In genomic region chr21:35508389-35508888, GRCh38 we compare ENCODE assay signal across 9 cellular contexts.
A peak's percentile ranks its signal among the peaks of the same experiment; 100 is the strongest.
DNase-seq lines count a peak whose midpoint lies in the region; ATAC-seq and TF ChIP-seq lines count a peak whose summit lies in the region.
"Had no signal": no experiment of that assay in that cellular context is flagged by ENCODE, and none has a peak within 500 bp of the region (broad histone marks: within the 10 kb centered on the region; RNA-seq: fewer than 3 reads in every experiment).

No MANE protein-coding gene starts in this region.

- TF ChIP-seq CTCF in fibroblast of the aortic adventitia (IDR thresholded peaks at IDR 0.05; ENCODE audit: insufficient read depth, low read length) = peak; percentile 4

- no peak for ATAC-seq in HG03095 (IDR thresholded peaks at IDR 0.05; ENCODE audit: unreplicated experiment)
- no peak for ATAC-seq in GM21447 (IDR thresholded peaks at IDR 0.05; ENCODE audit: unreplicated experiment)
- no peak for ATAC-seq in GM21717 (IDR thresholded peaks at IDR 0.05; ENCODE audit: unreplicated experiment)

- peak; percentile 54 to 89 for DNase-seq in NCI-H524 (lab: John Stamatoyannopoulos, UW)
- DNase-seq in NCI-H524 treated with DMSO at 0.1 percent for 48 hours (lab: John Stamatoyannopoulos, UW) = no peak
- DNase-seq in OCI-M1 (lab: John Stamatoyannopoulos, UW) = peak; percentile 99
- DNase-seq in fibroblast of the aortic adventitia (ENCODE audit: low read depth) = peak; percentile 62
- peak; percentile 82 for DNase-seq in pons (ENCODE audit: low spot score)
- DNase-seq: CD4-positive, CD25-positive, alpha-beta regulatory T cell had no signal

- H3K4me3 ChIP-seq in fibroblast of the aortic adventitia (ENCODE audit: low read depth, low read length) = no peak overlapping the region
